ENCODE assay signal across 8 cellular contexts in genomic region chr1:43833902-43834279, GRCh38.
A peak's percentile ranks its signal among the peaks of the same experiment; 100 is the strongest.
DNase-seq lines count a peak whose midpoint lies in the region; FAIRE-seq and TF ChIP-seq lines count a peak whose summit lies in the region.
"Not testable (repeated sequence)": the region's sequence is repeated elsewhere in the genome, so short reads cannot be mapped to it uniquely, and the experiment has no call there.

No MANE protein-coding gene starts in this region.

- not testable (repeated sequence) for H4K20me1 ChIP-seq in Karpas-422 (ENCODE audit: insufficient read depth, low read depth, low read length); H1 (replicated peaks in 1 of 2; ENCODE audit: control insufficient read depth in 1 of 2, insufficient read depth in 2 of 2, low read length in 2 of 2)
- H4K20me1 ChIP-seq in smooth muscle cell (ENCODE audit: low read depth) = peaks cover 45% of the 10 kb centered on the region

- not testable (repeated sequence) for H2AFZ ChIP-seq in Karpas-422 (ENCODE audit: low read length); H1 (ENCODE audit: low read length); smooth muscle cell (ENCODE audit: low read depth)

- not testable (repeated sequence) for H3K79me2 ChIP-seq in Karpas-422 (ENCODE audit: low read length); H1 (ENCODE audit: control insufficient read depth in 1 of 2, insufficient read depth in 2 of 2, low read length in 2 of 2); smooth muscle cell (ENCODE audit: low read depth)

- H3K9me3 Mint-ChIP-seq in CD8-positive, alpha-beta memory T cell; activated naive CD8-positive, alpha-beta T cell (ENCODE audit: low read depth): not testable (repeated sequence)

- not testable (repeated sequence) for TF ChIP-seq EP300 in H1 (IDR thresholded peaks at IDR 0.05; ENCODE audit: borderline replicate concordance in 1 of 2, low read depth in 2 of 2, low read length in 2 of 2)

- not testable (repeated sequence) for H3K36me3 ChIP-seq in CD8-positive, alpha-beta memory T cell (ENCODE audit: insufficient read depth, low read length); Karpas-422 (ENCODE audit: insufficient read depth, low read length); SJSA1; H1 (ENCODE audit: control insufficient read depth in 2 of 4, insufficient read depth in 4 of 4, low read length in 3 of 4); muscle layer of duodenum (ENCODE audit: control insufficient read depth in 1 of 2, insufficient read depth in 2 of 2, low read length in 2 of 2); smooth muscle cell (ENCODE audit: low read depth); uterus

- H3K27me3 ChIP-seq in CD8-positive, alpha-beta memory T cell (ENCODE audit: insufficient read depth, low read length, poor library complexity, severe bottlenecking); Karpas-422 (ENCODE audit: low read length); SJSA1 (replicated peaks); H1 (replicated peaks in 1 of 4; ENCODE audit: control insufficient read depth in 3 of 4, extremely low read depth in 1 of 4, insufficient read depth in 3 of 4, low read length in 3 of 4); muscle layer of duodenum (ENCODE audit: low read depth, low read length); smooth muscle cell (ENCODE audit: low read depth); uterus: not testable (repeated sequence)

- peak overlapping the region; percentile 38 for H4K91ac ChIP-seq in H1 (replicated peaks; ENCODE audit: insufficient read length, low read length)

- not testable (repeated sequence) for H3K4me3 Mint-ChIP-seq in CD8-positive, alpha-beta memory T cell
- peak overlapping the region; percentile 50 for H3K4me3 Mint-ChIP-seq in activated naive CD8-positive, alpha-beta T cell

- WGBS in H1 (ENCODE audit: extremely low coverage in 1 of 2, insufficient coverage in 1 of 2, insufficient read length in 1 of 2, insufficient replicate concordance in 2 of 2, low coverage in 1 of 2, low lambda C conversion rate in 2 of 2, missing lambda C conversion rate in 1 of 2), 2 experiments = 85% methylated on average over 10 of the region's 10 CpGs; no CpG with 5 or more reads in 1 of the 2 experiments
- WGBS in smooth muscle cell (ENCODE audit: low lambda C conversion rate) = 90% methylated on average over 10 of the region's 10 CpGs

- not testable (repeated sequence) for H3K23ac ChIP-seq in H1 (ENCODE audit: insufficient read length)

- not testable (repeated sequence) for TF ChIP-seq RAD21 in H1 (IDR thresholded peaks at IDR 0.05 in 1 of 2, conservative IDR thresholded peaks at IDR 0.05 in 1 of 2; ENCODE audit: low read depth in 2 of 2, low read length in 2 of 2)

- H3F3A ChIP-seq in smooth muscle cell (ENCODE audit: low read depth) = peaks cover 12% of the 10 kb centered on the region

- H3K4ac ChIP-seq in H1 (replicated peaks; ENCODE audit: insufficient read length, low read depth, low read length) = not testable (repeated sequence)

- not testable (repeated sequence) for H3K23me2 ChIP-seq in H1 (ENCODE audit: low read depth, low read length)

- not testable (repeated sequence) for H3K56ac ChIP-seq in H1 (replicated peaks; ENCODE audit: insufficient read length, low read depth, low read length)

- not testable (repeated sequence) for H2BK15ac ChIP-seq in H1 (ENCODE audit: low read length)

- POLR2A ChIA-PET in CD8-positive, alpha-beta memory T cell (lab: Charles Lee) = not testable (repeated sequence)
- POLR2A ChIA-PET in H1 (lab: Charles Lee; ENCODE audit: partially characterized antibody) = interaction anchor here (1.0 kb wide), 1 partner anchor 76 kb away, joined by 3 read pairs; no protein-coding TSS in a partner anchor

- H3K9ac ChIP-seq in Karpas-422 (ENCODE audit: low read length); H1 (replicated peaks in 1 of 4; ENCODE audit: extremely low read depth in 1 of 4, low read depth in 3 of 4, low read length in 3 of 4); smooth muscle cell (ENCODE audit: low read depth): not testable (repeated sequence)

- H3K4me1 ChIP-seq in CD8-positive, alpha-beta memory T cell (ENCODE audit: insufficient read depth, low read length) = peaks cover 14% of the 10 kb centered on the region
- H3K4me1 ChIP-seq in Karpas-422 (ENCODE audit: low read length) = peaks cover 81% of the 10 kb centered on the region
- peaks cover 53% of the 10 kb centered on the region for H3K4me1 ChIP-seq in SJSA1 (replicated peaks)
- H3K4me1 ChIP-seq in H1 (replicated peaks in 1 of 4; ENCODE audit: control insufficient read depth in 3 of 4, insufficient read depth in 4 of 4, low read length in 3 of 4) = peaks cover 5 to 22% (median 17%) of the 10 kb centered on the region in 4 experiments
- H3K4me1 ChIP-seq in muscle layer of duodenum (ENCODE audit: control insufficient read depth in 1 of 2, insufficient read depth in 2 of 2, low read length in 2 of 2) = peaks cover 10 to 21% of the 10 kb centered on the region in 2 donors
- peaks cover 13% of the 10 kb centered on the region for H3K4me1 ChIP-seq in smooth muscle cell (ENCODE audit: low read depth)
- H3K4me1 ChIP-seq in uterus = not testable (repeated sequence)

- H4K5ac ChIP-seq in H1 (ENCODE audit: insufficient read length, low read depth, low read length) = not testable (repeated sequence)

- H3K14ac ChIP-seq in H1 (ENCODE audit: insufficient read length) = not testable (repeated sequence)

- H3K18ac ChIP-seq in H1 (ENCODE audit: extremely low read depth, low read length) = not testable (repeated sequence)

- H3K27me3 Mint-ChIP-seq in CD8-positive, alpha-beta memory T cell; activated naive CD8-positive, alpha-beta T cell: not testable (repeated sequence)

- not testable (repeated sequence) for DNase-seq in CD8-positive, alpha-beta memory T cell; Karpas-422; SJSA1 (ENCODE audit: low read depth in 1 of 2, low spot score in 2 of 2); H1 (ENCODE audit: low read depth in 1 of 2, low spot score in 2 of 2); smooth muscle cell (lab: John Stamatoyannopoulos, UW; ENCODE audit: unreplicated experiment); uterus

- H3K27ac ChIP-seq in CD8-positive, alpha-beta memory T cell (ENCODE audit: low read depth, low read length) = peak overlapping the region; percentile 29
- peak overlapping the region; percentile 99 for H3K27ac ChIP-seq in Karpas-422 (ENCODE audit: low read length)
- peak overlapping the region; percentile 98 for H3K27ac ChIP-seq in SJSA1
- H3K27ac ChIP-seq in H1 (ENCODE audit: low read depth, low read length) = not testable (repeated sequence)
- peak overlapping the region; percentile 31 for H3K27ac ChIP-seq in muscle layer of duodenum (ENCODE audit: low read length)
- peak overlapping the region; percentile 77 for H3K27ac ChIP-seq in smooth muscle cell (ENCODE audit: low read depth)
- H3K27ac ChIP-seq in uterus = peak overlapping the region; percentile 39 to 54

- H3K79me1 ChIP-seq in H1 (ENCODE audit: low read depth, low read length) = not testable (repeated sequence)

- H4K8ac ChIP-seq in H1 (ENCODE audit: extremely low read depth, insufficient read depth, low read length) = not testable (repeated sequence)

- H2BK12ac ChIP-seq in H1 (ENCODE audit: low read depth, low read length) = 0 out of 2 replicates have a peak overlapping the region, but pooled peaks have one; percentile 64

- not testable (repeated sequence) for H2AK5ac ChIP-seq in H1 (ENCODE audit: low read depth, low read length)

- FAIRE-seq in H1 (lab: Jason Lieb, UNC) = not testable (repeated sequence)

- H3K27ac Mint-ChIP-seq in CD8-positive, alpha-beta memory T cell = not testable (repeated sequence)
- peak overlapping the region; percentile 84 for H3K27ac Mint-ChIP-seq in activated naive CD8-positive, alpha-beta T cell

- H2BK5ac ChIP-seq in H1 (ENCODE audit: low read depth, low read length) = not testable (repeated sequence)

- TF ChIP-seq POLR2A in H1 (IDR thresholded peaks at IDR 0.05; ENCODE audit: control extremely low read depth in 1 of 2, low read depth in 2 of 2, low read length in 2 of 2); uterus (IDR thresholded peaks at IDR 0.05): not testable (repeated sequence)

- not testable (repeated sequence) for H3K4me3 ChIP-seq in CD8-positive, alpha-beta memory T cell (ENCODE audit: low read length); Karpas-422 (ENCODE audit: low read length); SJSA1; H1 (ENCODE audit: extremely low read depth in 1 of 4, insufficient read depth in 2 of 4, low read depth in 3 of 4, low read length in 4 of 4); muscle layer of duodenum (ENCODE audit: low read depth in 1 of 2, low read length in 2 of 2); smooth muscle cell; uterus

- peaks cover 5 to 20% (median 18%) of the 10 kb centered on the region in 3 donors for H3K36me3 Mint-ChIP-seq in CD8-positive, alpha-beta memory T cell
- H3K36me3 Mint-ChIP-seq in activated naive CD8-positive, alpha-beta T cell = peaks cover 20% of the 10 kb centered on the region

- H3K9me2 ChIP-seq in Karpas-422 (replicated peaks; ENCODE audit: insufficient read depth, low read length) = not testable (repeated sequence)

- H2BK20ac ChIP-seq in H1 (ENCODE audit: low read length) = not testable (repeated sequence)

- not testable (repeated sequence) for TF ChIP-seq CTCF in H1 (IDR thresholded peaks at IDR 0.05; ENCODE audit: control extremely low read depth in 1 of 3, insufficient read depth in 1 of 3, low read depth in 1 of 3, low read length in 3 of 3); smooth muscle cell (IDR thresholded peaks at IDR 0.05; ENCODE audit: borderline replicate concordance, insufficient read depth, poor library complexity, severe bottlenecking); uterus (IDR thresholded peaks at IDR 0.05)

- intact Hi-C loops in uterus (cut with DNase I; ENCODE audit: low total_unique reads) = not testable (repeated sequence)

- not testable (repeated sequence) for H2BK120ac ChIP-seq in H1 (replicated peaks; ENCODE audit: low read depth, low read length)

- peaks cover 15 to 41% (median 36%) of the 10 kb centered on the region in 3 donors for H3K4me1 Mint-ChIP-seq in CD8-positive, alpha-beta memory T cell
- H3K4me1 Mint-ChIP-seq in activated naive CD8-positive, alpha-beta T cell (ENCODE audit: low read depth) = peaks cover 67% of the 10 kb centered on the region

- H3K9me3 ChIP-seq in CD8-positive, alpha-beta memory T cell (ENCODE audit: low read length); Karpas-422 (ENCODE audit: low read length); SJSA1 (replicated peaks); H1 (ENCODE audit: insufficient read depth in 2 of 2, low read depth in 1 of 2, low read length in 1 of 2); muscle layer of duodenum (ENCODE audit: control insufficient read depth in 1 of 2, low read length in 2 of 2); smooth muscle cell (replicated peaks; ENCODE audit: low read depth); uterus: not testable (repeated sequence)

- CTCF ChIA-PET in CD8-positive, alpha-beta memory T cell (lab: Charles Lee) = not testable (repeated sequence)
- CTCF ChIA-PET in H1 (lab: Charles Lee; ENCODE audit: partially characterized antibody) = interaction anchor here (1.2 kb wide), 1 partner anchor 23 kb away, joined by 3 read pairs; no protein-coding TSS in a partner anchor

- H3K4me2 ChIP-seq in Karpas-422 (ENCODE audit: low read depth, low read length, poor library complexity, severe bottlenecking); H1 (ENCODE audit: insufficient read depth in 1 of 2, low read depth in 2 of 2, low read length in 2 of 2): not testable (repeated sequence)
- peak overlapping the region; percentile 68 for H3K4me2 ChIP-seq in smooth muscle cell
